Comparison of ENCODE assay signal across 17 cellular contexts in the genomic region with DNA sequence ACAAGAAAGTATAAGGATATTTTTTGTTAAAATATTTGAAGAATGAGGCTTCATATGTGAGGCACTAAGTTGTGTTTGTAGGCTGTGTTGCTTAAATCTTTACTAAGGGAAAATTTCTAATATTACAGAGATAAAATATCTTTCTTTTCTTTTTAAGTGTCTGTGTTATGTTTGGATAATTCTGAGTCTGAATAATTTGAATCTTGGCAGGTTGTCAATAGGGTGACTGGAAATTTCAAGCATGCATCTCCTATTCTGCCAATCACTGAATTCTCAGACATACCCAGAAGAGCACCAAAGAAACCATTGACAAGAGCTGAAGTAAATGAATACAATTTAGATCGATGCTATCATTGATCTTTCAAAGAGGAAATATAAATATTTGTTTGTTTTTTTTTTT.
"Had no signal": no experiment of that assay in that cellular context is flagged by ENCODE, and none has a peak within 500 bp of the region (broad histone marks: within the 10 kb centered on the region; RNA-seq: fewer than 3 reads in every experiment).

No MANE protein-coding gene starts in this region.

- H3K27ac Mint-ChIP-seq: activated B cell treated with CpG ODN at 0.5 μM for 24 hours; activated CD4-positive, alpha-beta T cell treated with anti-CD3 and anti-CD28 coated beads, Interleukin-2, amount 10 ng/mL, durations not matched to agents 24 days and 14 days; activated T-helper 17 cell treated with anti-CD3 and anti-CD28 coated beads, Interleukin-2, amount 50 U/mL, for 72 hours; naive thymus-derived CD4-positive, alpha-beta T cell; stimulated activated effector memory CD8-positive, alpha-beta T cell treated with anti-CD3 and anti-CD28 coated beads, Interleukin-12 subunit alpha, Interleukin-12 subunit beta, amount 100 ng/mL, for 72 hours; T-helper 1 cell treated with Interleukin-12 subunit alpha and Interleukin-12 subunit beta and Interleukin-4 antibody, amounts not matched to agents 30 μg/mL and 1 μg/mL, for 36 hours had no signal

- H3K27ac ChIP-seq: coronary artery, right atrium auricular region, tibial nerve, vagina had no signal

- H3K4me1 Mint-ChIP-seq: activated B cell treated with CpG ODN at 0.5 μM for 24 hours; stimulated activated effector memory CD8-positive, alpha-beta T cell treated with anti-CD3 and anti-CD28 coated beads, Interleukin-12 subunit alpha, Interleukin-12 subunit beta, amount 100 ng/mL, for 72 hours had no signal

- H3K4me3 Mint-ChIP-seq: activated B cell treated with CpG ODN at 0.5 μM for 24 hours; activated CD4-positive, alpha-beta T cell treated with anti-CD3 and anti-CD28 coated beads, Interleukin-2, amount 10 ng/mL, durations not matched to agents 24 days and 14 days; activated T-helper 17 cell treated with anti-CD3 and anti-CD28 coated beads, Interleukin-2, amount 50 U/mL, for 72 hours; naive thymus-derived CD4-positive, alpha-beta T cell; stimulated activated effector memory CD8-positive, alpha-beta T cell treated with anti-CD3 and anti-CD28 coated beads, Interleukin-12 subunit alpha, Interleukin-12 subunit beta, amount 100 ng/mL, for 72 hours; T-helper 1 cell treated with Interleukin-12 subunit alpha and Interleukin-12 subunit beta and Interleukin-4 antibody, amounts not matched to agents 30 μg/mL and 1 μg/mL, for 36 hours had no signal

- H3K27me3 Mint-ChIP-seq: activated B cell treated with CpG ODN at 0.5 μM for 24 hours; activated CD4-positive, alpha-beta T cell treated with anti-CD3 and anti-CD28 coated beads, Interleukin-2, amount 10 ng/mL, durations not matched to agents 24 days and 14 days; activated T-helper 17 cell treated with anti-CD3 and anti-CD28 coated beads, Interleukin-2, amount 50 U/mL, for 72 hours; naive thymus-derived CD4-positive, alpha-beta T cell had no signal

- DNase-seq: activated B cell treated with CpG ODN at 0.5 μM for 24 hours; activated CD4-positive, alpha-beta T cell treated with anti-CD3 and anti-CD28 coated beads, Interleukin-2, amount 10 ng/mL, durations not matched to agents 24 days and 14 days; activated naive CD4-positive, alpha-beta T cell treated with anti-CD3 and anti-CD28 coated beads, Interleukin-2, amount 50 U/mL, for 16 hours; effector CD8-positive, alpha-beta T cell; glutamatergic neuron; left colon; naive thymus-derived CD4-positive, alpha-beta T cell; posterior cingulate gyrus; small intestine had no signal

- H3K9me3 ChIP-seq: right atrium auricular region, tibial nerve, vagina had no signal

- H3K9me3 Mint-ChIP-seq: activated B cell treated with CpG ODN at 0.5 μM for 24 hours; activated CD4-positive, alpha-beta T cell treated with anti-CD3 and anti-CD28 coated beads, Interleukin-2, amount 10 ng/mL, durations not matched to agents 24 days and 14 days; activated T-helper 17 cell treated with anti-CD3 and anti-CD28 coated beads, Interleukin-2, amount 50 U/mL, for 72 hours; stimulated activated effector memory CD8-positive, alpha-beta T cell treated with anti-CD3 and anti-CD28 coated beads, Interleukin-12 subunit alpha, Interleukin-12 subunit beta, amount 100 ng/mL, for 72 hours; T-helper 1 cell treated with Interleukin-12 subunit alpha and Interleukin-12 subunit beta and Interleukin-4 antibody, amounts not matched to agents 30 μg/mL and 1 μg/mL, for 36 hours had no signal

- H3K4me3 ChIP-seq: coronary artery, lung, right atrium auricular region, tibial nerve, vagina had no signal

- ATAC-seq: activated T-helper 17 cell treated with anti-CD3 and anti-CD28 coated beads, Interleukin-2, amount 50 U/mL, for 72 hours; left colon; naive thymus-derived CD4-positive, alpha-beta T cell; stimulated activated effector memory CD8-positive, alpha-beta T cell treated with anti-CD3 and anti-CD28 coated beads, Interleukin-12 subunit alpha, Interleukin-12 subunit beta, amount 100 ng/mL, for 72 hours had no signal

- H3K4me1 ChIP-seq: right atrium auricular region, tibial nerve, vagina had no signal

- H3K27me3 ChIP-seq: right atrium auricular region, tibial nerve, vagina had no signal
